Comparison of ENCODE assay signal across 11 cellular contexts in genomic region chr1:160579216-160579701, GRCh38. TPM values are rescaled to one million over a fixed set of nuclear protein-coding genes. Genes with fewer than 3 reads are reported as not detected.
A peak's percentile ranks its signal among the peaks of the same experiment; 100 is the strongest.
DNase-seq lines count a peak whose midpoint lies in the region; ATAC-seq and TF ChIP-seq lines count a peak whose summit lies in the region.
"Had no signal": no experiment of that assay in that cellular context is flagged by ENCODE, and none has a peak within 500 bp of the region (broad histone marks: within the 10 kb centered on the region; RNA-seq: fewer than 3 reads in every experiment).

Gene CD84, minus strand, starts transcription at chr1:160579496. Its CDS starts 59 bp downstream, at chr1:160579437.

- H3K4me3 Mint-ChIP-seq in CD4-positive, CD25-positive, alpha-beta regulatory T cell, result peak within 1 kb of the TSS; percentile 93 to 94 (median 94)
- peak within 1 kb of the TSS; percentile 83 for H3K4me3 Mint-ChIP-seq in activated CD4-positive, alpha-beta memory T cell treated with anti-CD3 and anti-CD28 coated beads for 36 hours

- H3K4me3 ChIP-seq in CD4-positive, CD25-positive, alpha-beta regulatory T cell (ENCODE audit: low read depth, low read length), result peak within 1 kb of the TSS; percentile 96
- H3K4me3 ChIP-seq in PC-3 (ENCODE audit: low read length), result no peak within 1 kb of the TSS

- H3K27ac ChIP-seq in CD4-positive, CD25-positive, alpha-beta regulatory T cell (ENCODE audit: insufficient read depth, low read length, poor library complexity, severe bottlenecking), result peak within 1 kb of the TSS; percentile 75
- H3K27ac ChIP-seq in PC-3 (ENCODE audit: low read length), result no peak within 1 kb of the TSS
- H3K27ac ChIP-seq: brain microvascular endothelial cell had no signal

- no peaks in the 10 kb centered on the region for H3K27me3 ChIP-seq in CD4-positive, CD25-positive, alpha-beta regulatory T cell (ENCODE audit: control insufficient read depth, insufficient read depth, low read length)
- peaks cover 28% of the 10 kb centered on the region for H3K27me3 ChIP-seq in PC-3 (ENCODE audit: low read length)
- H3K27me3 ChIP-seq: brain microvascular endothelial cell had no signal

- no peaks in the 10 kb centered on the region for H3K9me3 ChIP-seq in CD4-positive, CD25-positive, alpha-beta regulatory T cell (ENCODE audit: control insufficient read depth in 2 of 2, low read length in 2 of 2)
- H3K9me3 ChIP-seq in PC-3 (ENCODE audit: low read length), result no peaks in the 10 kb centered on the region

- H3K9ac ChIP-seq in PC-3 (ENCODE audit: low read length), result no peak within 1 kb of the TSS

- H3K4me1 Mint-ChIP-seq in CD4-positive, CD25-positive, alpha-beta regulatory T cell, result peaks cover 40 to 76% (median 60%) of the 10 kb centered on the region in 4 donors
- H3K4me1 Mint-ChIP-seq in activated CD4-positive, alpha-beta memory T cell treated with anti-CD3 and anti-CD28 coated beads for 36 hours (ENCODE audit: low read depth), result peaks cover 78% of the 10 kb centered on the region

- no peak within 1 kb of the TSS for H2AFZ ChIP-seq in PC-3 (ENCODE audit: low read length)

- no peak for TF ChIP-seq CTCF in PC-3 (conservative IDR thresholded peaks at IDR 0.05; ENCODE audit: low read depth, low read length)
- TF ChIP-seq CTCF in GM20000 (IDR thresholded peaks at IDR 0.05; ENCODE audit: extremely low read depth, missing control alignments), result no peak

- no peaks in the 10 kb centered on the region for H3F3A ChIP-seq in PC-3 (ENCODE audit: low read length, unreplicated experiment)

- DNase-seq in CD4-positive, CD25-positive, alpha-beta regulatory T cell, result peak in 1 of 3 donors; percentile 56
- DNase-seq in activated CD4-positive, alpha-beta memory T cell treated with anti-CD3 and anti-CD28 coated beads for 36 hours, result no peak
- DNase-seq in mucosa of gallbladder (ENCODE audit: low spot score) (no peak), PC-3 (no peak), GM20000 (ENCODE audit: low spot score) (no peak)
- no peak for DNase-seq in activated effector memory CD4-positive, alpha-beta T cell treated with anti-CD3 and anti-CD28 coated beads, Interleukin-2, amount 50 U/mL, for 16 hours
- DNase-seq: brain microvascular endothelial cell had no signal

- peak; percentile 41 to 45 for ATAC-seq in CD4-positive, CD25-positive, alpha-beta regulatory T cell (ENCODE audit: low read depth in 2 of 2)
- ATAC-seq in GM21619 (IDR thresholded peaks at IDR 0.05; ENCODE audit: unreplicated experiment) (peak; percentile 38), PC-3 (no peak), GM21381 (IDR thresholded peaks at IDR 0.05; ENCODE audit: unreplicated experiment) (no peak)
- ATAC-seq: SK-N-SH treated with all-trans-retinoic acid at 6 μM for 48 hours had no signal

- H3K4me1 ChIP-seq in CD4-positive, CD25-positive, alpha-beta regulatory T cell (ENCODE audit: control insufficient read depth, insufficient read depth, low read length, poor library complexity, severe bottlenecking), result peaks cover 40% of the 10 kb centered on the region
- H3K4me1 ChIP-seq in PC-3 (ENCODE audit: insufficient read depth, low read length), result no peaks in the 10 kb centered on the region

- POLR2A ChIA-PET in activated CD4-positive, alpha-beta memory T cell treated with anti-CD3 and anti-CD28 coated beads for 36 hours (lab: Charles Lee), result interaction anchor here (0.8 to 1.1 kb wide), 2 partner anchors 22 to 28 kb away, joined by 3 read pairs; no protein-coding TSS in a partner anchor
- POLR2A ChIA-PET in PC-3 (lab: Charles Lee; ENCODE audit: unreplicated experiment), result no interaction called here

- H3K27me3 Mint-ChIP-seq in CD4-positive, CD25-positive, alpha-beta regulatory T cell, result no peaks in the 10 kb centered on the region
- no peaks in the 10 kb centered on the region for H3K27me3 Mint-ChIP-seq in activated CD4-positive, alpha-beta memory T cell treated with anti-CD3 and anti-CD28 coated beads for 36 hours

- H4K20me1 ChIP-seq in PC-3 (ENCODE audit: low read length), result no peaks in the 10 kb centered on the region

- H3K79me2 ChIP-seq in PC-3 (ENCODE audit: low read length), result no peaks in the 10 kb centered on the region

- no peaks in the 10 kb centered on the region for H3K9me2 ChIP-seq in PC-3 (replicated peaks; ENCODE audit: low read length)

- peak within 1 kb of the TSS; percentile 92 to 99 (median 95) for H3K27ac Mint-ChIP-seq in CD4-positive, CD25-positive, alpha-beta regulatory T cell
- peak within 1 kb of the TSS; percentile 96 for H3K27ac Mint-ChIP-seq in activated CD4-positive, alpha-beta memory T cell treated with anti-CD3 and anti-CD28 coated beads for 36 hours

- BruUV-seq in PC-3 (replicated peaks; lab: Mats Ljungman, UMichigan), result no TSS peak

- CTCF ChIA-PET in activated CD4-positive, alpha-beta memory T cell treated with anti-CD3 and anti-CD28 coated beads for 36 hours (lab: Charles Lee), result interaction anchor here (1.0 to 2.6 kb wide), 2 partner anchors 27 to 35 kb away, joined by 3 to 11 read pairs; no protein-coding TSS in a partner anchor
- CTCF ChIA-PET in PC-3 (lab: Charles Lee), result no interaction called here

- peaks cover 7% of the 10 kb centered on the region for H3K36me3 Mint-ChIP-seq in CD4-positive, CD25-positive, alpha-beta regulatory T cell
- peaks cover 14% of the 10 kb centered on the region for H3K36me3 Mint-ChIP-seq in activated CD4-positive, alpha-beta memory T cell treated with anti-CD3 and anti-CD28 coated beads for 36 hours

- H3K4me2 ChIP-seq in PC-3 (ENCODE audit: low read length), result no peak within 1 kb of the TSS

- peaks cover 0 to 10% (median 0%) of the 10 kb centered on the region in 7 donors for H3K9me3 Mint-ChIP-seq in CD4-positive, CD25-positive, alpha-beta regulatory T cell
- H3K9me3 Mint-ChIP-seq in activated CD4-positive, alpha-beta memory T cell treated with anti-CD3 and anti-CD28 coated beads for 36 hours, result peaks cover 13% of the 10 kb centered on the region

- H3K36me3 ChIP-seq in CD4-positive, CD25-positive, alpha-beta regulatory T cell (ENCODE audit: control insufficient read depth, insufficient read depth, low read length), result no peaks in the 10 kb centered on the region
- H3K36me3 ChIP-seq in PC-3 (ENCODE audit: low read depth, low read length), result no peaks in the 10 kb centered on the region
- H3K36me3 ChIP-seq: brain microvascular endothelial cell had no signal

- intact Hi-C loops in activated CD4-positive, alpha-beta memory T cell treated with anti-CD3 and anti-CD28 coated beads for 36 hours (cut with micrococcal nuclease), result loop anchor here (2.0 to 5.0 kb wide), 3 partner anchors 28 to 128 kb away; no protein-coding TSS in a partner anchor
- intact Hi-C loops in PC-3 (cut with micrococcal nuclease), result no loop called here

RNA-seq across cellular contexts. Expression of gene CD84, which starts in this region (rescaled TPM):
- total RNA-seq in CD4-positive, CD25-positive, alpha-beta regulatory T cell, result 135 TPM
- polyA plus RNA-seq in CD4-positive, CD25-positive, alpha-beta regulatory T cell, result 10 to 100 TPM; 20.7 to 36.4 (median 27.1) TPM
- 10 to 100 TPM; 18.6 to 20.2 TPM for total RNA-seq in activated CD4-positive, alpha-beta memory T cell treated with anti-CD3 and anti-CD28 coated beads for 36 hours
- total RNA-seq in mucosa of gallbladder (11.9 TPM), PC-3 (2014; rRNA removed) (not detected in 2 replicates)
- total RNA-seq: H1 had no signal
- polyA plus RNA-seq: H1 had no signal

Comparison
In these comparisons a context has a peak if more than half of its experiments do, and no peak if none do; other contexts are left out.
1. RNA of gene CD84 (total RNA-seq): 135 TPM in CD4-positive, CD25-positive, alpha-beta regulatory T cell (single experiment), 18.6 to 20.2 TPM in activated CD4-positive, alpha-beta memory T cell treated with anti-CD3 and anti-CD28 coated beads for 36 hours and 11.9 TPM in mucosa of gallbladder (single experiment); not detected in PC-3; every median in the first group is over 10 times any median in the second.
2. ATAC-seq: peak in CD4-positive, CD25-positive, alpha-beta regulatory T cell (2 of 2) and GM21619 (single experiment); none in PC-3 (single experiment) and GM21381 (single experiment).